ENCODE assay signal across 8 cellular contexts in genomic region chr2:46298272-46298521, GRCh38. TPM values are rescaled to one million over a fixed set of nuclear protein-coding genes. Genes with fewer than 3 reads are reported as not detected.
A peak's percentile ranks its signal among the peaks of the same experiment; 100 is the strongest.
DNase-seq lines count a peak whose midpoint lies in the region; ATAC-seq and TF ChIP-seq lines count a peak whose summit lies in the region.

No MANE protein-coding gene starts in this region.

- no peak for TF ChIP-seq POLR2A in vagina (IDR thresholded peaks at IDR 0.05)

- TF ChIP-seq CTCF in vagina (IDR thresholded peaks at IDR 0.05), result no peak

- H3K4me1 ChIP-seq in muscle layer of duodenum (ENCODE audit: control insufficient read depth in 1 of 2, insufficient read depth in 2 of 2, low read length in 2 of 2) (peaks cover 0 to 7% of the 10 kb centered on the region in 2 donors), vagina (peaks cover 25% of the 10 kb centered on the region)

- H3K27me3 Mint-ChIP-seq in dendritic cell treated with granulocyte-macrophage colony-stimulating factor and Interleukin-4, amounts not matched to agents 40 ng/mL and 50 ng/mL, for 4 days, result peaks cover 59% of the 10 kb centered on the region

- DNase-seq in activated naive CD4-positive, alpha-beta T cell treated with Interleukin-2 at 50 U/mL for 16 hours, result peak; percentile 8
- DNase-seq in activated naive CD4-positive, alpha-beta T cell treated with anti-CD3 and anti-CD28 coated beads, Interleukin-2, amount 50 U/mL, for 72 hours (ENCODE audit: low spot score in 2 of 2), result no peak
- DNase-seq in vagina (ENCODE audit: extremely low spot score in 2 of 2) (no peak), DMS 273 (lab: John Stamatoyannopoulos, UW; ENCODE audit: unreplicated experiment) (no peak), iPS-NIHi7 (ENCODE audit: extremely low spot score) (no peak)

- H3K4me1 Mint-ChIP-seq in dendritic cell treated with granulocyte-macrophage colony-stimulating factor and Interleukin-4, amounts not matched to agents 40 ng/mL and 50 ng/mL, for 4 days (ENCODE audit: low read depth), result peaks cover 57% of the 10 kb centered on the region

- no peak overlapping the region for H3K27ac Mint-ChIP-seq in activated naive CD4-positive, alpha-beta T cell treated with anti-CD3 and anti-CD28 coated beads, Interleukin-2, amount 50 U/mL, for 72 hours
- peak overlapping the region; percentile 93 for H3K27ac Mint-ChIP-seq in dendritic cell treated with granulocyte-macrophage colony-stimulating factor and Interleukin-4, amounts not matched to agents 40 ng/mL and 50 ng/mL, for 4 days

- H3K27ac ChIP-seq in muscle layer of duodenum (ENCODE audit: low read length) (peak overlapping the region; percentile 84), vagina (peak overlapping the region; percentile 97)

- no peaks in the 10 kb centered on the region for H3K9me3 Mint-ChIP-seq in activated naive CD4-positive, alpha-beta T cell treated with anti-CD3 and anti-CD28 coated beads, Interleukin-2, amount 50 U/mL, for 72 hours
- no peaks in the 10 kb centered on the region for H3K9me3 Mint-ChIP-seq in dendritic cell treated with granulocyte-macrophage colony-stimulating factor and Interleukin-4, amounts not matched to agents 40 ng/mL and 50 ng/mL, for 4 days

- H3K9me3 ChIP-seq in muscle layer of duodenum (ENCODE audit: control insufficient read depth in 1 of 2, low read length in 2 of 2) (no peaks in the 10 kb centered on the region), vagina (no peaks in the 10 kb centered on the region)

- H3K27me3 ChIP-seq in muscle layer of duodenum (ENCODE audit: low read depth, low read length) (no peaks in the 10 kb centered on the region), vagina (no peaks in the 10 kb centered on the region)

- no peaks in the 10 kb centered on the region for H3K36me3 ChIP-seq in muscle layer of duodenum (ENCODE audit: control insufficient read depth in 1 of 2, insufficient read depth in 2 of 2, low read length in 2 of 2)
- no peaks in the 10 kb centered on the region for H3K36me3 ChIP-seq in vagina

- H3K4me3 Mint-ChIP-seq in dendritic cell treated with granulocyte-macrophage colony-stimulating factor and Interleukin-4, amounts not matched to agents 40 ng/mL and 50 ng/mL, for 4 days, result peak overlapping the region; percentile 90

- intact Hi-C loops in dendritic cell treated with granulocyte-macrophage colony-stimulating factor and Interleukin-4, amounts not matched to agents 40 ng/mL and 50 ng/mL, for 4 days (cut with micrococcal nuclease), result loop anchor here (5.0 kb wide), 2 partner anchors 69 to 236 kb away; no protein-coding TSS in a partner anchor
- intact Hi-C loops in vagina (cut with DNase I), result loop anchor here (10.0 kb wide), 2 partner anchors 67 to 233 kb away; no protein-coding TSS in a partner anchor

- no peak for ATAC-seq in activated naive CD4-positive, alpha-beta T cell treated with anti-CD3 and anti-CD28 coated beads, Interleukin-2, amount 50 U/mL, for 72 hours
- no peak for ATAC-seq in HG02885 (IDR thresholded peaks at IDR 0.05; ENCODE audit: poor library complexity, unreplicated experiment)

- H3K4me3 ChIP-seq in muscle layer of duodenum (ENCODE audit: low read depth in 1 of 2, low read length in 2 of 2) (peak overlapping the region; percentile 85 to 88), vagina (peak overlapping the region; percentile 73 to 94)

- H3K36me3 Mint-ChIP-seq in activated naive CD4-positive, alpha-beta T cell treated with anti-CD3 and anti-CD28 coated beads, Interleukin-2, amount 50 U/mL, for 72 hours, result peaks cover 7 to 8% of the 10 kb centered on the region in 2 donors
- peaks cover 22% of the 10 kb centered on the region for H3K36me3 Mint-ChIP-seq in dendritic cell treated with granulocyte-macrophage colony-stimulating factor and Interleukin-4, amounts not matched to agents 40 ng/mL and 50 ng/mL, for 4 days (ENCODE audit: low read depth)

RNA-seq across cellular contexts. Expression of gene EPAS1, which starts 1.0 kb away (rescaled TPM):
- 1 to 10 TPM; 1.8 to 6.5 TPM for total RNA-seq in activated naive CD4-positive, alpha-beta T cell treated with anti-CD3 and anti-CD28 coated beads, Interleukin-2, amount 50 U/mL, for 72 hours
- total RNA-seq in vagina, result 222 TPM

Comparison
In these comparisons a context has a peak if more than half of its experiments do, and no peak if none do; other contexts are left out.
1. RNA of gene EPAS1, which starts 1.0 kb away (total RNA-seq): 222 TPM in vagina (single experiment); 1.8 to 6.5 TPM in activated naive CD4-positive, alpha-beta T cell treated with anti-CD3 and anti-CD28 coated beads, Interleukin-2, amount 50 U/mL, for 72 hours; every median in the first group is over 10 times any median in the second.